In the genomic region with DNA sequence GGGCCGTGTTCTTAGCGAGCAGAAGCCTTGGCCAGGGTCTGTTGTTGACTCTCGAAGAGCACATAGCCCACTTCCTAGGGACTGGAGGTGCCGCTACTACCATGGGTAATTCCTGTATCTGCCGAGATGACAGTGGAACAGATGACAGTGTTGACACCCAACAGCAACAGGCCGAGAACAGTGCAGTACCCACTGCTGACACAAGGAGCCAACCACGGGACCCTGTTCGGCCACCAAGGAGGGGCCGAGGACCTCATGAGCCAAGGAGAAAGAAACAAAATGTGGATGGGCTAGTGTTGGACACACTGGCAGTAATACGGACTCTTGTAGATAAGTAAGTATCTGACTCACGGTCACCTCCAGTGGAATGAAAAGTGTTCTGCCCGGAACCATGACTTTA, we compare ENCODE assay signal across 20 cellular contexts. TPM values are rescaled to one million over a fixed set of nuclear protein-coding genes. Genes with fewer than 3 reads are reported as not detected.
A peak's percentile ranks its signal among the peaks of the same experiment; 100 is the strongest.
DNase-seq lines count a peak whose midpoint lies in the region; ATAC-seq and TF ChIP-seq lines count a peak whose summit lies in the region.
"Had no signal": no experiment of that assay in that cellular context is flagged by ENCODE, and none has a peak within 500 bp of the region (broad histone marks: within the 10 kb centered on the region; RNA-seq: fewer than 3 reads in every experiment).

No MANE protein-coding gene starts in this region.

- no peak overlapping the region for H3K9ac ChIP-seq in PC-3 (ENCODE audit: low read length)

- no peaks in the 10 kb centered on the region for H3K9me3 Mint-ChIP-seq in activated naive CD8-positive, alpha-beta T cell (ENCODE audit: low read depth)
- no peaks in the 10 kb centered on the region for H3K9me3 Mint-ChIP-seq in activated naive CD8-positive, alpha-beta T cell treated with anti-CD3 and anti-CD28 coated beads for 36 hours
- no peaks in the 10 kb centered on the region for H3K9me3 Mint-ChIP-seq in type B pancreatic cell
- H3K9me3 Mint-ChIP-seq: activated CD4-positive, alpha-beta T cell treated with anti-CD3 and anti-CD28 coated beads, Interleukin-2, amount 10 ng/mL, durations not matched to agents 24 days and 14 days; stimulated activated memory B cell treated with anti-CD40 and anti-IgM and Interleukin-4, amounts not matched to agents 10 μg/mL and 1 μg/mL and 100 μg/mL, for 72 hours had no signal

- H3K4me1 Mint-ChIP-seq in activated naive CD8-positive, alpha-beta T cell (ENCODE audit: low read depth): peaks cover 6% of the 10 kb centered on the region
- peaks cover 7% of the 10 kb centered on the region for H3K4me1 Mint-ChIP-seq in activated naive CD8-positive, alpha-beta T cell treated with anti-CD3 and anti-CD28 coated beads for 36 hours
- H3K4me1 Mint-ChIP-seq in type B pancreatic cell (ENCODE audit: unreplicated experiment): no peaks in the 10 kb centered on the region
- H3K4me1 Mint-ChIP-seq: activated CD4-positive, alpha-beta T cell treated with anti-CD3 and anti-CD28 coated beads, Interleukin-2, amount 10 ng/mL, durations not matched to agents 24 days and 14 days; stimulated activated memory B cell treated with anti-CD40 and anti-IgM and Interleukin-4, amounts not matched to agents 10 μg/mL and 1 μg/mL and 100 μg/mL, for 72 hours had no signal

- H3K4me3 Mint-ChIP-seq in activated naive CD8-positive, alpha-beta T cell: no peak overlapping the region
- no peak overlapping the region for H3K4me3 Mint-ChIP-seq in activated naive CD8-positive, alpha-beta T cell treated with anti-CD3 and anti-CD28 coated beads for 36 hours
- H3K4me3 Mint-ChIP-seq in type B pancreatic cell: no peak overlapping the region
- H3K4me3 Mint-ChIP-seq: activated CD4-positive, alpha-beta T cell treated with anti-CD3 and anti-CD28 coated beads, Interleukin-2, amount 10 ng/mL, durations not matched to agents 24 days and 14 days; stimulated activated memory B cell treated with anti-CD40 and anti-IgM and Interleukin-4, amounts not matched to agents 10 μg/mL and 1 μg/mL and 100 μg/mL, for 72 hours had no signal

- H4K20me1 ChIP-seq in PC-3 (ENCODE audit: low read length): no peaks in the 10 kb centered on the region

- H3F3A ChIP-seq in PC-3 (ENCODE audit: low read length, unreplicated experiment): no peaks in the 10 kb centered on the region

- H3K27ac ChIP-seq in PC-3 (ENCODE audit: low read length) (no peak overlapping the region), substantia nigra (ENCODE audit: low read depth, low read length, poor library complexity, severe bottlenecking) (no peak overlapping the region)
- H3K27ac ChIP-seq: A549, C4-2B, left lung, right atrium auricular region, tibial nerve had no signal

- H3K4me3 ChIP-seq in PC-3 (ENCODE audit: low read length) (no peak overlapping the region), epithelial cell of proximal tubule (ENCODE audit: low read depth, low read length) (no peak overlapping the region)
- H3K4me3 ChIP-seq: A549, left lung, right atrium auricular region, tibial nerve had no signal

- H3K4me1 ChIP-seq in PC-3 (ENCODE audit: insufficient read depth, low read length): no peaks in the 10 kb centered on the region
- H3K4me1 ChIP-seq: A549, left lung, right atrium auricular region had no signal

- no peak for ATAC-seq in PC-3
- no peak for ATAC-seq in HG03342 (IDR thresholded peaks at IDR 0.05; ENCODE audit: unreplicated experiment)
- ATAC-seq: left lung; stimulated activated memory B cell treated with anti-CD40 and anti-IgM and Interleukin-4, amounts not matched to agents 10 μg/mL and 1 μg/mL and 100 μg/mL, for 72 hours had no signal

- H3K79me2 ChIP-seq in PC-3 (ENCODE audit: low read length): no peaks in the 10 kb centered on the region

- H3K27me3 Mint-ChIP-seq in activated naive CD8-positive, alpha-beta T cell: no peaks in the 10 kb centered on the region
- H3K27me3 Mint-ChIP-seq in activated naive CD8-positive, alpha-beta T cell treated with anti-CD3 and anti-CD28 coated beads for 36 hours: no peaks in the 10 kb centered on the region
- H3K27me3 Mint-ChIP-seq in type B pancreatic cell: no peaks in the 10 kb centered on the region
- H3K27me3 Mint-ChIP-seq: activated CD4-positive, alpha-beta T cell treated with anti-CD3 and anti-CD28 coated beads, Interleukin-2, amount 10 ng/mL, durations not matched to agents 24 days and 14 days; stimulated activated memory B cell treated with anti-CD40 and anti-IgM and Interleukin-4, amounts not matched to agents 10 μg/mL and 1 μg/mL and 100 μg/mL, for 72 hours had no signal

- no peak for DNase-seq in activated naive CD8-positive, alpha-beta T cell treated with anti-CD3 and anti-CD28 coated beads for 36 hours
- DNase-seq in PC-3 (no peak), epithelial cell of proximal tubule (ENCODE audit: low read depth) (no peak), type B pancreatic cell (ENCODE audit: extremely low spot score, unreplicated experiment) (no peak), NCI-H2171 treated with DMSO at 0.1 percent for 48 hours (lab: John Stamatoyannopoulos, UW) (no peak), substantia nigra (lab: John Stamatoyannopoulos, UW) (no peak)
- DNase-seq: activated CD4-positive, alpha-beta T cell treated with anti-CD3 and anti-CD28 coated beads, Interleukin-2, amount 10 ng/mL, durations not matched to agents 24 days and 14 days; aorta; foreskin fibroblast; Kasumi-1; left lung; NCI-H1436 treated with DMSO at 0.1 percent for 48 hours; nucleus accumbens had no signal

- H3K36me3 Mint-ChIP-seq in activated naive CD8-positive, alpha-beta T cell: peaks cover 15% of the 10 kb centered on the region
- H3K36me3 Mint-ChIP-seq in activated naive CD8-positive, alpha-beta T cell treated with anti-CD3 and anti-CD28 coated beads for 36 hours: peaks cover 10% of the 10 kb centered on the region
- peaks cover 29% of the 10 kb centered on the region for H3K36me3 Mint-ChIP-seq in type B pancreatic cell

- POLR2A ChIA-PET in PC-3 (lab: Charles Lee; ENCODE audit: unreplicated experiment): no interaction called here

- TF ChIP-seq CTCF in PC-3 (conservative IDR thresholded peaks at IDR 0.05; ENCODE audit: low read depth, low read length): no peak
- TF ChIP-seq CTCF in epithelial cell of proximal tubule (conservative IDR thresholded peaks at IDR 0.05; ENCODE audit: low read depth, low read length): peak; percentile 6
- TF ChIP-seq CTCF in type B pancreatic cell (conservative IDR thresholded peaks at IDR 0.05): peak; percentile 49

- no peaks in the 10 kb centered on the region for H3K27me3 ChIP-seq in PC-3 (ENCODE audit: low read length)
- H3K27me3 ChIP-seq: left lung, right atrium auricular region, tibial nerve had no signal

- CTCF ChIA-PET in PC-3 (lab: Charles Lee): no interaction called here

- BruUV-seq in PC-3 (replicated peaks; lab: Mats Ljungman, UMichigan): TSS peak; percentile 38

- peak overlapping the region; percentile 28 for H3K27ac Mint-ChIP-seq in activated naive CD8-positive, alpha-beta T cell
- H3K27ac Mint-ChIP-seq in activated naive CD8-positive, alpha-beta T cell treated with anti-CD3 and anti-CD28 coated beads for 36 hours: no peak overlapping the region
- no peak overlapping the region for H3K27ac Mint-ChIP-seq in type B pancreatic cell
- H3K27ac Mint-ChIP-seq: activated CD4-positive, alpha-beta T cell treated with anti-CD3 and anti-CD28 coated beads, Interleukin-2, amount 10 ng/mL, durations not matched to agents 24 days and 14 days; stimulated activated memory B cell treated with anti-CD40 and anti-IgM and Interleukin-4, amounts not matched to agents 10 μg/mL and 1 μg/mL and 100 μg/mL, for 72 hours had no signal

- intact Hi-C loops in PC-3 (cut with micrococcal nuclease): no loop called here

- H3K9me3 ChIP-seq in PC-3 (ENCODE audit: low read length): no peaks in the 10 kb centered on the region
- H3K9me3 ChIP-seq: A549, left lung, right atrium auricular region, tibial nerve had no signal

- H2AFZ ChIP-seq in PC-3 (ENCODE audit: low read length): no peak overlapping the region

- H3K9me2 ChIP-seq in PC-3 (replicated peaks; ENCODE audit: low read length): no peaks in the 10 kb centered on the region

- H3K4me2 ChIP-seq in PC-3 (ENCODE audit: low read length): no peak overlapping the region
- H3K4me2 ChIP-seq: A549 had no signal

- peaks cover 21% of the 10 kb centered on the region for H3K36me3 ChIP-seq in PC-3 (ENCODE audit: low read depth, low read length)

RNA-seq across cellular contexts. Expression of gene RSPRY1, which starts 18.5 kb away (rescaled TPM):
- total RNA-seq in activated naive CD8-positive, alpha-beta T cell treated with anti-CD3 and anti-CD28 coated beads for 36 hours: 10 to 100 TPM; 27.2 to 30.5 TPM
- total RNA-seq in PC-3 (2014; rRNA removed): 17.5 and 18.3 TPM in 2 replicates
- total RNA-seq in epithelial cell of proximal tubule: 28.6 and 46.5 TPM in 2 replicates
- total RNA-seq in type B pancreatic cell (ENCODE audit: low replicate concordance): 36.3 and 49.9 TPM in 2 replicates

RNA-seq across cellular contexts. Expression of gene PSME3IP1, which starts 18.8 kb away (rescaled TPM):
- total RNA-seq in activated naive CD8-positive, alpha-beta T cell treated with anti-CD3 and anti-CD28 coated beads for 36 hours: 100 to 1,000 TPM; 109 to 117 TPM
- total RNA-seq in PC-3 (2014; rRNA removed): 45.6 and 56.4 TPM in 2 replicates
- total RNA-seq in epithelial cell of proximal tubule: 79.4 and 105 TPM in 2 replicates
- total RNA-seq in type B pancreatic cell (ENCODE audit: low replicate concordance): 90.1 and 94.4 TPM in 2 replicates

RNA-seq across cellular contexts. Expression of gene ARL2BP, which starts 40.4 kb away (rescaled TPM):
- total RNA-seq in activated naive CD8-positive, alpha-beta T cell treated with anti-CD3 and anti-CD28 coated beads for 36 hours: 10 to 100 TPM; 16.2 to 17.1 TPM
- total RNA-seq in PC-3 (2014; rRNA removed) (35.3 and 38.4 TPM in 2 replicates), epithelial cell of proximal tubule (44.6 and 55.7 TPM in 2 replicates), type B pancreatic cell (ENCODE audit: low replicate concordance) (37.7 and 49.4 TPM in 2 replicates)
